In genomic region chr1:26168410-26169167, GRCh38 we compare ENCODE assay signal across 8 cellular contexts. TPM values are rescaled to one million over a fixed set of nuclear protein-coding genes. Genes with fewer than 3 reads are reported as not detected.
DNase-seq lines count a peak whose midpoint lies in the region; ATAC-seq and TF ChIP-seq lines count a peak whose summit lies in the region.

Gene C1orf232 (minus strand): TSS chr1:26168963. CDS start chr1:26168499, 464 bp downstream.

- H3K9me3 ChIP-seq in thoracic aorta, result no peaks in the 10 kb centered on the region

- ATAC-seq in activated naive CD8-positive, alpha-beta T cell treated with anti-CD3 and anti-CD28 coated beads, Interleukin-2, amount 50 U/mL, for 24 hours, result no peak
- ATAC-seq in thoracic aorta (ENCODE audit: insufficient number of reproducible peaks, low FRiP score, low read depth) (no peak), HG03439 (IDR thresholded peaks at IDR 0.05; ENCODE audit: unreplicated experiment) (no peak)

- no peak for DNase-seq in CD14-positive monocyte (ENCODE audit: low spot score)
- peak; percentile 32 for DNase-seq in M059J (ENCODE audit: low read depth)
- DNase-seq in activated naive CD8-positive, alpha-beta T cell treated with anti-CD3 and anti-CD28 coated beads, Interleukin-2, amount 50 U/mL, for 24 hours, result no peak
- DNase-seq in left kidney (ENCODE audit: low read depth, low spot score), result peak; percentile 90
- no peak for DNase-seq in thoracic aorta (ENCODE audit: low spot score)
- no peak for DNase-seq in posterior vena cava (ENCODE audit: low spot score)
- DNase-seq in activated CD4-positive, CD25-positive, alpha-beta regulatory T cell treated with anti-CD3 and anti-CD28 coated beads, Interleukin-2, amount 50 U/mL, for 72 hours, result no peak

- intact Hi-C loops in CD14-positive monocyte (cut with micrococcal nuclease), result loop anchor here (2.0 to 5.0 kb wide), 3 partner anchors 64 to 154 kb away; partner anchors contain the start of gene CEP85 (in 1 of the 2)
- intact Hi-C loops in posterior vena cava (cut with DNase I), result loop anchor here in 1 of 2 donors (5.0 kb wide), 1 partner anchor 154 kb away; no protein-coding TSS in a partner anchor

- H3K4me3 ChIP-seq in thoracic aorta, result peak within 1 kb of the TSS; percentile 86

- H3K4me1 ChIP-seq in thoracic aorta (ENCODE audit: control insufficient read depth in 1 of 2, low read depth in 2 of 2), result peaks cover 5 to 18% of the 10 kb centered on the region in 2 donors

- peaks cover 22% of the 10 kb centered on the region for H3K4me1 Mint-ChIP-seq in CD14-positive monocyte
- peaks cover 14% of the 10 kb centered on the region for H3K4me1 Mint-ChIP-seq in activated naive CD8-positive, alpha-beta T cell treated with anti-CD3 and anti-CD28 coated beads, Interleukin-2, amount 50 U/mL, for 24 hours

- H3K27me3 Mint-ChIP-seq in CD14-positive monocyte (ENCODE audit: low read depth in 3 of 3), result peaks cover 14 to 23% (median 21%) of the 10 kb centered on the region in 3 donors
- peaks cover 6% of the 10 kb centered on the region for H3K27me3 Mint-ChIP-seq in activated naive CD8-positive, alpha-beta T cell treated with anti-CD3 and anti-CD28 coated beads, Interleukin-2, amount 50 U/mL, for 24 hours

- peak within 1 kb of the TSS; percentile 59 to 94 (median 88) for H3K27ac Mint-ChIP-seq in CD14-positive monocyte
- H3K27ac Mint-ChIP-seq in activated naive CD8-positive, alpha-beta T cell treated with anti-CD3 and anti-CD28 coated beads, Interleukin-2, amount 50 U/mL, for 24 hours, result peak within 1 kb of the TSS; percentile 88

- H3K27ac ChIP-seq in thoracic aorta, result peak within 1 kb of the TSS; percentile 37 to 56

- peak within 1 kb of the TSS; percentile 89 to 90 for H3K4me3 Mint-ChIP-seq in CD14-positive monocyte
- peak within 1 kb of the TSS; percentile 90 for H3K4me3 Mint-ChIP-seq in activated naive CD8-positive, alpha-beta T cell treated with anti-CD3 and anti-CD28 coated beads, Interleukin-2, amount 50 U/mL, for 24 hours

- no peaks in the 10 kb centered on the region for H3K27me3 ChIP-seq in thoracic aorta (replicated peaks; ENCODE audit: insufficient read depth)

- H3K9me3 Mint-ChIP-seq in CD14-positive monocyte, result peaks cover 0 to 3% (median 0%) of the 10 kb centered on the region in 7 donors
- no peaks in the 10 kb centered on the region for H3K9me3 Mint-ChIP-seq in activated naive CD8-positive, alpha-beta T cell treated with anti-CD3 and anti-CD28 coated beads, Interleukin-2, amount 50 U/mL, for 24 hours

- no peak for TF ChIP-seq CTCF in CD14-positive monocyte (IDR thresholded peaks at IDR 0.05)
- no peak for TF ChIP-seq CTCF in thoracic aorta (IDR thresholded peaks at IDR 0.05)

- H3K36me3 Mint-ChIP-seq in CD14-positive monocyte, result peaks cover 0 to 3% of the 10 kb centered on the region in 2 donors
- peaks cover 6% of the 10 kb centered on the region for H3K36me3 Mint-ChIP-seq in activated naive CD8-positive, alpha-beta T cell treated with anti-CD3 and anti-CD28 coated beads, Interleukin-2, amount 50 U/mL, for 24 hours (ENCODE audit: low read depth)

- no peaks in the 10 kb centered on the region for H3K36me3 ChIP-seq in thoracic aorta

RNA-seq across cellular contexts. Expression of gene C1orf232, which starts in this region (rescaled TPM):
- polyA plus RNA-seq in CD14-positive monocyte, result not detected
- total RNA-seq in M059J (2014; rRNA removed; shearing (Covaris generic)), result not detected in 2 replicates
- total RNA-seq in thoracic aorta, result not detected
- total RNA-seq in posterior vena cava, result not detected

Comparison
In these comparisons a context has a peak if more than half of its experiments do, and no peak if none do; other contexts are left out.
1. Peak in DNase-seq in M059J; RNA of the gene not detected or under 1 TPM.